Comparison of ENCODE assay signal across 16 cellular contexts in the genomic region with DNA sequence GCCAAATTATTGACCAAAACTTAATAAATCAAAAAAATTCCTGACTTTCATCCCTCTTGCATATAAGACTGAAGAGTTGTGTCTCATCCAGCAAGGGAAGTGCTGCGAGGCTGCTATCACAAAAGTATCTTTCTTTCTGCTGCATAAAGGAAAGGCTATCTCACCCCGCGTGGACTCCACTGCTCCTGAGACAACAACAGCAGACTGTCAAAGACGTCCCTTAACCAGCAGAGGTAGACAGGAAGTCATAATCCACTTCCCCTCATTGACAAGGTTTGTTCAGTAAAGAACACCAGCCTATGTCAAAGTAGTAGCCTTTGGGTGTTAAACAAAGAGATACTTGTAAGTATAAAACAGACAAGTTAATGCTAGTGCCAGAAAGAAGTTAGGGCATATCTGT. TPM values are rescaled to one million over a fixed set of nuclear protein-coding genes. Genes with fewer than 3 reads are reported as not detected.
DNase-seq lines count a peak whose midpoint lies in the region; ATAC-seq lines count a peak whose summit lies in the region.
"Had no signal": no experiment of that assay in that cellular context is flagged by ENCODE, and none has a peak within 500 bp of the region (broad histone marks: within the 10 kb centered on the region; RNA-seq: fewer than 3 reads in every experiment).

No MANE protein-coding gene starts in this region.

- no peaks in the 10 kb centered on the region for H3K4me1 ChIP-seq in HAP-1
- H3K4me1 ChIP-seq in mesenchymal stem cell (ENCODE audit: control insufficient read depth, insufficient read depth, low read depth, low read length), result no peaks in the 10 kb centered on the region
- H3K4me1 ChIP-seq: prostate gland had no signal

- H3K4ac ChIP-seq in mesenchymal stem cell (ENCODE audit: low read depth in 1 of 2, low read length in 2 of 2), result no peak overlapping the region

- H3K36me3 Mint-ChIP-seq in activated naive CD8-positive, alpha-beta T cell treated with anti-CD3 and anti-CD28 coated beads, Interleukin-2, amount 10 ng/mL, durations not matched to agents 7 days and 5 days, result peaks cover 52% of the 10 kb centered on the region
- peaks cover 15% of the 10 kb centered on the region for H3K36me3 Mint-ChIP-seq in natural killer cell treated with Interleukin-12 subunit alpha and Interleukin-12 subunit beta and Interleukin-15 and Interleukin-18, amount 100 ng/mL, for 72 hours

- H2AK5ac ChIP-seq in mesenchymal stem cell (ENCODE audit: low read length, severe bottlenecking), result no peak overlapping the region

- no peak overlapping the region for H3K23ac ChIP-seq in mesenchymal stem cell (ENCODE audit: low read length in 2 of 2)

- H3K4me2 ChIP-seq in mesenchymal stem cell (ENCODE audit: low read length, poor library complexity, severe bottlenecking), result no peak overlapping the region
- H3K4me2 ChIP-seq: hepatocyte had no signal

- 71% methylated on average over 4 of the region's 4 CpGs for WGBS in mesenchymal stem cell

- no peak overlapping the region for H4K8ac ChIP-seq in mesenchymal stem cell (ENCODE audit: low read length)

- in situ Hi-C loops in SK-MEL-5 (cut with HindIII; ENCODE audit: low pct_unique_long_range_greater_than_20kb, low sequenced_read_pairs) (no loop called here), HAP-1 (cut with MboI; ENCODE audit: low sequenced_read_pairs) (no loop called here)

- peak; percentile 96 for ATAC-seq in activated naive CD8-positive, alpha-beta T cell treated with anti-CD3 and anti-CD28 coated beads, Interleukin-2, amount 10 ng/mL, durations not matched to agents 7 days and 5 days (ENCODE audit: low read depth)
- ATAC-seq in natural killer cell treated with Interleukin-12 subunit alpha and Interleukin-12 subunit beta and Interleukin-15 and Interleukin-18, amount 100 ng/mL, for 72 hours, result peak; percentile 60 to 66
- ATAC-seq: GM12878; stimulated activated memory B cell treated with anti-CD40 and anti-IgM and Interleukin-4, amounts not matched to agents 10 μg/mL and 1 μg/mL and 100 μg/mL, for 72 hours had no signal

- peaks cover 55% of the 10 kb centered on the region for H3K4me1 Mint-ChIP-seq in activated naive CD8-positive, alpha-beta T cell treated with anti-CD3 and anti-CD28 coated beads, Interleukin-2, amount 10 ng/mL, durations not matched to agents 7 days and 5 days
- peaks cover 46 to 52% of the 10 kb centered on the region in 2 donors for H3K4me1 Mint-ChIP-seq in natural killer cell treated with Interleukin-12 subunit alpha and Interleukin-12 subunit beta and Interleukin-15 and Interleukin-18, amount 100 ng/mL, for 72 hours (ENCODE audit: low read depth in 2 of 2)

- peak overlapping the region; percentile 91 for H3K27ac Mint-ChIP-seq in activated naive CD8-positive, alpha-beta T cell treated with anti-CD3 and anti-CD28 coated beads, Interleukin-2, amount 10 ng/mL, durations not matched to agents 7 days and 5 days
- H3K27ac Mint-ChIP-seq in natural killer cell treated with Interleukin-12 subunit alpha and Interleukin-12 subunit beta and Interleukin-15 and Interleukin-18, amount 100 ng/mL, for 72 hours, result peak overlapping the region; percentile 77 to 92
- H3K27ac Mint-ChIP-seq: dendritic cell treated with granulocyte-macrophage colony-stimulating factor and Interleukin-4, amounts not matched to agents 40 ng/mL and 50 ng/mL, for 4 days; stimulated activated memory B cell treated with anti-CD40 and anti-IgM and Interleukin-4, amounts not matched to agents 10 μg/mL and 1 μg/mL and 100 μg/mL, for 72 hours had no signal

- no peak overlapping the region for H2BK12ac ChIP-seq in mesenchymal stem cell (ENCODE audit: low read length in 2 of 2)

- no peak overlapping the region for H2BK15ac ChIP-seq in mesenchymal stem cell (ENCODE audit: low read depth, poor library complexity, severe bottlenecking)

- no peak overlapping the region for H4K91ac ChIP-seq in mesenchymal stem cell (ENCODE audit: low read length)

- H3K14ac ChIP-seq in mesenchymal stem cell (ENCODE audit: low read length in 2 of 2), result no peak overlapping the region

- H3K9me3 ChIP-seq in HAP-1 (no peaks in the 10 kb centered on the region), mesenchymal stem cell (ENCODE audit: control insufficient read depth, low read length) (no peaks in the 10 kb centered on the region)
- H3K9me3 ChIP-seq: prostate gland had no signal

- H3K4me3 ChIP-seq in HAP-1 (no peak overlapping the region), mesenchymal stem cell (ENCODE audit: insufficient read depth in 1 of 2, low read depth in 1 of 2, low read length in 2 of 2) (no peak overlapping the region)
- H3K4me3 ChIP-seq: GM12878, hepatocyte, prostate gland had no signal

- H3K18ac ChIP-seq in mesenchymal stem cell (ENCODE audit: low read depth in 1 of 2, low read length in 2 of 2), result no peak overlapping the region

- peak; percentile 26 for DNase-seq in activated CD8-positive, alpha-beta memory T cell treated with anti-CD3 and anti-CD28 coated beads for 24 hours
- DNase-seq in activated CD8-positive, alpha-beta memory T cell treated with anti-CD3 and anti-CD28 coated beads, Interleukin-2, amount 50 U/mL, for 4 hours, result no peak
- DNase-seq in SK-MEL-5 (ENCODE audit: low read depth, low spot score) (peak; percentile 99), HAP-1 (ENCODE audit: low spot score in 2 of 2) (no peak), NCI-H526 treated with DMSO at 0.1 percent for 48 hours (lab: John Stamatoyannopoulos, UW) (no peak), mesenchymal stem cell (no peak)
- no peak for DNase-seq in activated naive CD8-positive, alpha-beta T cell treated with anti-CD3 and anti-CD28 coated beads, Interleukin-2, amount 10 ng/mL, durations not matched to agents 7 days and 5 days
- no peak for DNase-seq in natural killer cell treated with Interleukin-12 subunit alpha and Interleukin-12 subunit beta and Interleukin-15 and Interleukin-18, amount 100 ng/mL, for 72 hours (ENCODE audit: low spot score)
- DNase-seq: GOT3, NCI-H2029, NCI-H524 treated with DMSO at 0.1 percent for 48 hours had no signal

- H3K36me3 ChIP-seq in HAP-1 (replicated peaks) (peaks cover 13% of the 10 kb centered on the region), mesenchymal stem cell (ENCODE audit: control insufficient read depth in 1 of 2, insufficient read depth in 2 of 2, low read depth in 1 of 2, low read length in 2 of 2) (peaks cover 26 to 80% of the 10 kb centered on the region in 2 experiments)
- H3K36me3 ChIP-seq: prostate gland had no signal

- H2BK120ac ChIP-seq in mesenchymal stem cell (ENCODE audit: low read depth, low read length), result no peak overlapping the region

- POLR2A ChIA-PET in activated naive CD8-positive, alpha-beta T cell treated with anti-CD3 and anti-CD28 coated beads, Interleukin-2, amount 10 ng/mL, durations not matched to agents 7 days and 5 days (lab: Charles Lee), result no interaction called here

- H3K27me3 ChIP-seq in HAP-1 (ENCODE audit: low read depth) (no peaks in the 10 kb centered on the region), mesenchymal stem cell (ENCODE audit: control insufficient read depth in 1 of 2, insufficient read depth in 1 of 2, low read length in 2 of 2) (no peaks in the 10 kb centered on the region)
- H3K27me3 ChIP-seq: hepatocyte had no signal

- H2BK5ac ChIP-seq in mesenchymal stem cell (ENCODE audit: low read depth, low read length, poor library complexity, severe bottlenecking), result no peak overlapping the region

- H3K27ac ChIP-seq in mesenchymal stem cell (ENCODE audit: low read length, poor library complexity, severe bottlenecking), result no peak overlapping the region
- H3K27ac ChIP-seq: hepatocyte, prostate gland had no signal

- no peaks in the 10 kb centered on the region for H3K9me3 Mint-ChIP-seq in activated naive CD8-positive, alpha-beta T cell treated with anti-CD3 and anti-CD28 coated beads, Interleukin-2, amount 10 ng/mL, durations not matched to agents 7 days and 5 days
- no peaks in the 10 kb centered on the region for H3K9me3 Mint-ChIP-seq in natural killer cell treated with Interleukin-12 subunit alpha and Interleukin-12 subunit beta and Interleukin-15 and Interleukin-18, amount 100 ng/mL, for 72 hours
- H3K9me3 Mint-ChIP-seq: dendritic cell treated with granulocyte-macrophage colony-stimulating factor and Interleukin-4, amounts not matched to agents 40 ng/mL and 50 ng/mL, for 4 days; stimulated activated memory B cell treated with anti-CD40 and anti-IgM and Interleukin-4, amounts not matched to agents 10 μg/mL and 1 μg/mL and 100 μg/mL, for 72 hours had no signal

- no peak overlapping the region for H2AFZ ChIP-seq in mesenchymal stem cell (ENCODE audit: low read depth, low read length)
- H2AFZ ChIP-seq: hepatocyte had no signal

- peak overlapping the region; percentile 71 for H3K4me3 Mint-ChIP-seq in activated naive CD8-positive, alpha-beta T cell treated with anti-CD3 and anti-CD28 coated beads, Interleukin-2, amount 10 ng/mL, durations not matched to agents 7 days and 5 days
- peak overlapping the region; percentile 49 for H3K4me3 Mint-ChIP-seq in natural killer cell treated with Interleukin-12 subunit alpha and Interleukin-12 subunit beta and Interleukin-15 and Interleukin-18, amount 100 ng/mL, for 72 hours
- H3K4me3 Mint-ChIP-seq: dendritic cell treated with granulocyte-macrophage colony-stimulating factor and Interleukin-4, amounts not matched to agents 40 ng/mL and 50 ng/mL, for 4 days; stimulated activated memory B cell treated with anti-CD40 and anti-IgM and Interleukin-4, amounts not matched to agents 10 μg/mL and 1 μg/mL and 100 μg/mL, for 72 hours had no signal

- no peak overlapping the region for H3K9ac ChIP-seq in mesenchymal stem cell (ENCODE audit: low read length)

- H3K79me1 ChIP-seq in mesenchymal stem cell (replicated peaks; ENCODE audit: low read length, poor library complexity, severe bottlenecking), result peaks cover 30% of the 10 kb centered on the region

- H3K27me3 Mint-ChIP-seq in activated naive CD8-positive, alpha-beta T cell treated with anti-CD3 and anti-CD28 coated beads, Interleukin-2, amount 10 ng/mL, durations not matched to agents 7 days and 5 days, result no peaks in the 10 kb centered on the region
- H3K27me3 Mint-ChIP-seq in natural killer cell treated with Interleukin-12 subunit alpha and Interleukin-12 subunit beta and Interleukin-15 and Interleukin-18, amount 100 ng/mL, for 72 hours, result no peaks in the 10 kb centered on the region
- H3K27me3 Mint-ChIP-seq: dendritic cell treated with granulocyte-macrophage colony-stimulating factor and Interleukin-4, amounts not matched to agents 40 ng/mL and 50 ng/mL, for 4 days; stimulated activated memory B cell treated with anti-CD40 and anti-IgM and Interleukin-4, amounts not matched to agents 10 μg/mL and 1 μg/mL and 100 μg/mL, for 72 hours had no signal

RNA-seq across cellular contexts. Expression of gene VPS26C, which starts 29.4 kb away (rescaled TPM):
- 83.8 and 90.1 TPM in 2 replicates for total RNA-seq in SK-MEL-5 (2014; rRNA removed; shearing (Covaris generic))
- 65.7 and 81.4 TPM in 2 replicates for polyA plus RNA-seq in SK-MEL-5 (2015; cell fraction: cytosol; rRNA removed)
- polyA plus RNA-seq in SK-MEL-5 (2015; cell fraction: nucleus; rRNA removed), result 54.4 and 73.8 TPM in 2 replicates
- 10 to 100 TPM; 94.0 to 97.3 TPM for total RNA-seq in activated naive CD8-positive, alpha-beta T cell treated with anti-CD3 and anti-CD28 coated beads, Interleukin-2, amount 10 ng/mL, durations not matched to agents 7 days and 5 days
- 10 to 100 TPM; 62.0 to 87.0 TPM for total RNA-seq in natural killer cell treated with Interleukin-12 subunit alpha and Interleukin-12 subunit beta and Interleukin-15 and Interleukin-18, amount 100 ng/mL, for 72 hours
- 51.2 TPM for polyA plus RNA-seq in mesenchymal stem cell (2013, experiment 1 of 2)
- 50.0 TPM for polyA plus RNA-seq in mesenchymal stem cell (2013, experiment 2 of 2)

Comparison
In these comparisons a context has a peak if more than half of its experiments do, and no peak if none do; other contexts are left out.
1. DNase-seq: peak in activated CD8-positive, alpha-beta memory T cell treated with anti-CD3 and anti-CD28 coated beads for 24 hours (single experiment) and SK-MEL-5 (single experiment); none in activated CD8-positive, alpha-beta memory T cell treated with anti-CD3 and anti-CD28 coated beads, Interleukin-2, amount 50 U/mL, for 4 hours (single experiment), activated naive CD8-positive, alpha-beta T cell treated with anti-CD3 and anti-CD28 coated beads, Interleukin-2, amount 10 ng/mL, durations not matched to agents 7 days and 5 days (single experiment), natural killer cell treated with Interleukin-12 subunit alpha and Interleukin-12 subunit beta and Interleukin-15 and Interleukin-18, amount 100 ng/mL, for 72 hours (single experiment), HAP-1 (0 of 2), NCI-H526 treated with DMSO at 0.1 percent for 48 hours (single experiment) and mesenchymal stem cell (single experiment).